In the genomic region with DNA sequence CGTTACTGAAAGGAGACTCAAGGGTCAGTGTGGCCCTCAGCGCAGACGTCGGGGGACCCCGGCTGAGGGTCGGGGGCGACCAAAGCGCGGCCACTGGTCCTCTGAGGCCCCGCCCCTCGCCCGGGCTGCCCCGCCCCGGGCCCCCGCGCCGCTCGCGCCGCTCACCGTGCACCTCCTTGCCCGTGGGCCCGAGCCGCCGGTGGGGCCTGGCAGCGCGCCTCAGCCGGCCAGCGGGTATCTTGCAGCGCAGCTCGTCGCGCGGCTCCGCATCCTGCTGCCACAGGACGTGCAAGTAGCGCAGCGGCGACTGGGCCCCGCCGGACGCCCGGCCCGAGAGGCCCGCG, we compare ENCODE assay signal across 8 cellular contexts.
DNase-seq lines count a peak whose midpoint lies in the region; ATAC-seq and TF ChIP-seq lines count a peak whose summit lies in the region.

No MANE protein-coding gene starts in this region.

- TF ChIP-seq CTCF in AG10803 (conservative IDR thresholded peaks at IDR 0.05; ENCODE audit: low read length) (no peak), VCaP (conservative IDR thresholded peaks at IDR 0.05) (no peak)

- no peaks in the 10 kb centered on the region for H3K9me3 ChIP-seq in mucosa of stomach (ENCODE audit: control insufficient read depth, low read length)
- H3K9me3 ChIP-seq in subcutaneous abdominal adipose tissue (ENCODE audit: control insufficient read depth in 5 of 5, low read length in 5 of 5): peaks cover 0 to 3% (median 0%) of the 10 kb centered on the region in 5 donors

- peak overlapping the region; percentile 61 for H3K9ac ChIP-seq in mucosa of stomach (ENCODE audit: low read length)
- H3K9ac ChIP-seq in subcutaneous abdominal adipose tissue (ENCODE audit: low read length in 5 of 5): peak overlapping the region; percentile 48 to 90 (median 73)

- peak; percentile 39 for ATAC-seq in HG03159 (IDR thresholded peaks at IDR 0.05; ENCODE audit: unreplicated experiment)

- H3K4me1 ChIP-seq in mucosa of stomach (ENCODE audit: control insufficient read depth, insufficient read depth, low read length): peaks cover 10% of the 10 kb centered on the region
- H3K4me1 ChIP-seq in subcutaneous abdominal adipose tissue (ENCODE audit: control insufficient read depth in 5 of 5, insufficient read depth in 5 of 5, low read length in 5 of 5): peaks cover 1 to 21% (median 19%) of the 10 kb centered on the region in 5 donors

- H3K27me3 ChIP-seq in mucosa of stomach (ENCODE audit: control insufficient read depth, insufficient read depth, low read length) (no peaks in the 10 kb centered on the region), subcutaneous abdominal adipose tissue (ENCODE audit: control insufficient read depth in 5 of 5, insufficient read depth in 4 of 5, low read length in 5 of 5) (no peaks in the 10 kb centered on the region)

- no peak for DNase-seq in AG10803 (ENCODE audit: low read depth)
- DNase-seq in GM19238 (ENCODE audit: insufficient read length, low spot score): peak; percentile 52
- DNase-seq in effector CD4-positive, alpha-beta T cell: peak; percentile 37
- DNase-seq in NAMALWA (ENCODE audit: low spot score): no peak

- H3K36me3 ChIP-seq in mucosa of stomach (ENCODE audit: control insufficient read depth, insufficient read depth, low read length) (no peaks in the 10 kb centered on the region), subcutaneous abdominal adipose tissue (ENCODE audit: control insufficient read depth in 5 of 5, insufficient read depth in 5 of 5, low read length in 5 of 5) (peaks cover 0 to 11% (median 5%) of the 10 kb centered on the region in 5 donors)

- H3K4me3 ChIP-seq in AG10803 (ENCODE audit: low read length) (peak overlapping the region; percentile 76), mucosa of stomach (ENCODE audit: low read length) (peak overlapping the region; percentile 36), subcutaneous abdominal adipose tissue (ENCODE audit: low read depth in 1 of 5, low read length in 5 of 5) (peak overlapping the region; percentile 67 to 87 (median 79))

- H3K27ac ChIP-seq in VCaP: peak overlapping the region; percentile 87
- peak overlapping the region; percentile 65 for H3K27ac ChIP-seq in subcutaneous abdominal adipose tissue (ENCODE audit: low read depth, low read length)

Comparison
In these comparisons a context has a peak if more than half of its experiments do, and no peak if none do; other contexts are left out.
1. DNase-seq: peak in GM19238 (single experiment) and effector CD4-positive, alpha-beta T cell (single experiment); none in AG10803 (single experiment) and NAMALWA (single experiment).
2. Peak in every context shown above with its lines, with median percentiles within 50 percentile points of each other: H3K4me3 ChIP-seq.